31 cellular contexts compared by ENCODE assay signal in the genomic region with DNA sequence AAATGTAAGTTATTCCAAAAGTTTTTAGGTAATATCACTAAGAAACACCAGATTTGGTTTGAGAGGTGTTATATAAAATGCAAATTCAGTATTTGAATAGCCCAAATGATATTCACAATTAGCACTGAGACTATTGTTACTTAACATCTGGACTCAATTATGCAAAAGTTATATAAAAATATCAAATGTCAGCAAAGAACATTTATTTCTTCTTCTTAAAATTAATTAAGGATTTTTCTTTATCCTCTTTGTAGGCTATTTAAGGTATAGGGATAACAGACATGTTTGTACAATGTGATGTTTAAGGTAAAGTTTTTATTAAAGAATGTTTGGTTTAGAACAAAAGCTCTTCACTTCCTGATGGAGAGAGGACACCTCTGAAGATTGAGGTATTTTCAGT.
"Had no signal": no experiment of that assay in that cellular context is flagged by ENCODE, and none has a peak within 500 bp of the region (broad histone marks: within the 10 kb centered on the region; RNA-seq: fewer than 3 reads in every experiment).

No MANE protein-coding gene starts in this region.

- H3K4me3 ChIP-seq: ovary, psoas muscle, skin epidermis, smooth muscle cell, spleen, suprapubic skin, testis, tibial artery, transverse colon, upper lobe of right lung, uterus had no signal

- H3K27me3 ChIP-seq: neutrophil, ovary, spleen, suprapubic skin, testis, tibial artery, transverse colon, upper lobe of right lung, uterus had no signal

- H3K9me3 ChIP-seq: neutrophil, ovary, psoas muscle, spleen, suprapubic skin, testis, tibial artery, transverse colon, upper lobe of right lung, uterus had no signal

- H3K4me2 ChIP-seq: smooth muscle cell had no signal

- H3K27ac ChIP-seq: neutrophil, ovary, parathyroid adenoma, psoas muscle, spleen, suprapubic skin, testis, tibial artery, transverse colon, upper lobe of right lung, uterus had no signal

- ATAC-seq: naive thymus-derived CD8-positive, alpha-beta T cell; natural killer cell treated with Interleukin-12 subunit alpha and Interleukin-12 subunit beta and Interleukin-15 and Interleukin-18, amount 100 ng/mL, for 72 hours; psoas muscle; right cardiac atrium; sciatic nerve; stimulated activated memory B cell treated with anti-CD40 and anti-IgM and Interleukin-4, amounts not matched to agents 10 μg/mL and 1 μg/mL and 100 μg/mL, for 72 hours; stimulated activated naive CD8-positive, alpha-beta T cell treated with anti-CD3 and anti-CD28 coated beads, Interleukin-15, amount 100 ng/mL, for 72 hours; stimulated activated naive CD8-positive, alpha-beta T cell treated with anti-CD3 and anti-CD28 coated beads, Interleukin-15, Interleukin-2, amounts not matched to agents 100 U/mL and 50 U/mL, for 24 hours; upper lobe of right lung had no signal

- H3K36me3 ChIP-seq: neutrophil, ovary, spleen, suprapubic skin, tibial artery, transverse colon, upper lobe of right lung, uterus had no signal

- DNase-seq: naive B cell; naive thymus-derived CD8-positive, alpha-beta T cell; nephron progenitor cell; nucleus accumbens; ovary; posterior cingulate gyrus; psoas muscle; right cardiac atrium; spleen; stimulated activated CD4-positive, alpha-beta T cell treated with anti-CD3 and anti-CD28 coated beads, Interleukin-12 subunit alpha, Interleukin-12 subunit beta, amount 100 ng/mL, for 4 hours; stimulated activated CD4-positive, alpha-beta T cell treated with anti-CD3 and anti-CD28 coated beads, Interleukin-1b, Interleukin-23, amount 100 ng/mL, for 48 hours; stimulated activated CD4-positive, alpha-beta T cell treated with anti-CD3 and anti-CD28 coated beads, Interleukin-4, amount 100 ng/mL, for 1 hour; stimulated activated CD4-positive, alpha-beta T cell treated with anti-CD3 and anti-CD28 coated beads, Interleukin-4, amount 100 ng/mL, for 4 hours; stimulated activated CD8-positive, alpha-beta memory T cell treated with anti-CD3 and anti-CD28 coated beads, Interleukin-4, amount 100 ng/mL, for 48 hours; stimulated activated naive CD4-positive, alpha-beta T cell; stimulated activated naive CD8-positive, alpha-beta T cell treated with anti-CD3 and anti-CD28 coated beads, Interleukin-15, amount 100 ng/mL, for 72 hours; stimulated activated naive CD8-positive, alpha-beta T cell treated with anti-CD3 and anti-CD28 coated beads, Interleukin-15, Interleukin-2, amounts not matched to agents 100 U/mL and 50 U/mL, for 24 hours; substantia nigra; testis; tibial artery; transverse colon; upper lobe of right lung; uterus had no signal

- H2AFZ ChIP-seq: parathyroid adenoma had no signal

- H3K79me2 ChIP-seq: parathyroid adenoma had no signal

- H3K9ac ChIP-seq: parathyroid adenoma had no signal

- H3K4me1 ChIP-seq: parathyroid adenoma, psoas muscle, spleen, suprapubic skin, testis, upper lobe of right lung, uterus had no signal
